Comparison of ENCODE assay signal across 25 cellular contexts in the genomic region with DNA sequence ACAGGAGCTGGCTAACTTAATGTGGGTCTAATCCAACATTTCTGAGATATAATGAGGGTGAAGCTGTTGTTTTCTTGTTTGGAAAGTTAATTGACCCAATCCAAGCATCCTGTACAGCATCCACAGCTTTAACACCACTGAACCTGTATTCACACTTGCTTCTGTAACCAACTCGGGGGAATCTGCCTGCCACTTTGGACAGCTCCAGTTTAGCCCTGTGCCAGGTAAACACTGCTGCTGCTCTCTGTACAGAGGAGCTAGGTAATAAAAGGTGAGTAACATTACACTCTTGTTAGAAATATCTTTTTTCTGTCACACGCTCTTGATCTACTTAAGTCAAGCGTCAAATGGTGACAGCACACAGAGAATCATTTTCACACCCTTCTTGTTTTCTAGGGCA. TPM values are rescaled to one million over a fixed set of nuclear protein-coding genes. Genes with fewer than 3 reads are reported as not detected.
"Had no signal": no experiment of that assay in that cellular context is flagged by ENCODE, and none has a peak within 500 bp of the region (broad histone marks: within the 10 kb centered on the region; RNA-seq: fewer than 3 reads in every experiment).

No MANE protein-coding gene starts in this region.

- H3K27ac ChIP-seq: SJSA1, SK-N-MC had no signal

- FAIRE-seq: RCC 7860 had no signal

- H3K4me3 ChIP-seq: SJSA1, SK-N-MC had no signal

- H3K9me3 ChIP-seq: SJSA1 had no signal

- ATAC-seq: T-helper 17 cell had no signal

- DNase-seq: Karpas-422, KG1, MM.1S, NCI-H1092 treated with DMSO at 0.1 percent for 48 hours, NCI-H1436 treated with DMSO at 0.1 percent for 48 hours, NCI-H1694, NCI-H187 treated with DMSO at 0.1 percent for 48 hours, NCI-H2029 treated with DMSO at 0.1 percent for 48 hours, NCI-H2171 treated with DMSO at 0.1 percent for 48 hours, NCI-H345, NCI-H446 treated with DMSO at 0.1 percent for 48 hours, NCI-H510A treated with DMSO at 0.1 percent for 48 hours, NCI-H526, NCI-H82, Right ventricle myocardium superior, RPMI8226, SIG-M5, T-helper 1 cell, T-helper 17 cell had no signal

- H3K27me3 ChIP-seq: SJSA1 had no signal

- H3K4me1 ChIP-seq: SJSA1 had no signal

- H3K36me3 ChIP-seq: SJSA1 had no signal

RNA-seq across cellular contexts. Expression of a gene that starts 0.7 kb away (rescaled TPM):
- total RNA-seq: HT1080, M059J, Right ventricle myocardium superior, SJSA1, T-helper 17 cell had no signal
- polyA plus RNA-seq: IgD-negative memory B cell had no signal

RNA-seq across cellular contexts. Expression of a gene that starts 32.1 kb away (rescaled TPM):
- total RNA-seq: HT1080, M059J, Right ventricle myocardium superior, SJSA1, T-helper 17 cell had no signal
- polyA plus RNA-seq: IgD-negative memory B cell had no signal

RNA-seq across cellular contexts. Expression of a gene that starts 37.4 kb away (rescaled TPM):
- total RNA-seq: HT1080, M059J, Right ventricle myocardium superior, SJSA1, T-helper 17 cell had no signal
- polyA plus RNA-seq: IgD-negative memory B cell had no signal

RNA-seq across cellular contexts. Expression of a gene that starts 47.7 kb away (rescaled TPM):
- total RNA-seq: HT1080, M059J, Right ventricle myocardium superior, SJSA1, T-helper 17 cell had no signal
- polyA plus RNA-seq: IgD-negative memory B cell had no signal

RNA-seq across cellular contexts. Expression of a gene that starts 52.8 kb away (rescaled TPM):
- total RNA-seq: HT1080, M059J, Right ventricle myocardium superior, SJSA1, T-helper 17 cell had no signal
- polyA plus RNA-seq: IgD-negative memory B cell had no signal
